In genomic region chr1:119004129-119004527, GRCh38 we compare ENCODE assay signal across 18 cellular contexts. TPM values are rescaled to one million over a fixed set of nuclear protein-coding genes. Genes with fewer than 3 reads are reported as not detected.
DNase-seq lines count a peak whose midpoint lies in the region; ATAC-seq and TF ChIP-seq lines count a peak whose summit lies in the region.
"Had no signal": no experiment of that assay in that cellular context is flagged by ENCODE, and none has a peak within 500 bp of the region (broad histone marks: within the 10 kb centered on the region; RNA-seq: fewer than 3 reads in every experiment).

No MANE protein-coding gene starts in this region.

- no peak overlapping the region for H3K9ac ChIP-seq in colonic mucosa (ENCODE audit: low read depth in 2 of 2, low read length in 2 of 2)
- H3K9ac ChIP-seq: BLaER1 treated with 17β-estradiol and CSF1 and Interleukin-3, amounts not matched to agents 10 nM and 100 nM; GM23248 had no signal

- no peaks in the 10 kb centered on the region for H3K9me3 ChIP-seq in vagina
- H3K9me3 ChIP-seq in colonic mucosa, result no peaks in the 10 kb centered on the region

- intact Hi-C loops in vagina (cut with DNase I) (no loop called here), dorsolateral prefrontal cortex (cut with DNase I) (loop anchor here in 1 of 2 donors (5.0 kb wide), 1 partner anchor 847 kb away; no protein-coding TSS in a partner anchor), colonic mucosa (cut with DNase I) (no loop called here)

- H3K9me3 Mint-ChIP-seq in neural crest cell, result no peaks in the 10 kb centered on the region

- H3K27ac ChIP-seq in vagina (no peak overlapping the region), dorsolateral prefrontal cortex (no peak overlapping the region), colonic mucosa (no peak overlapping the region)
- H3K27ac ChIP-seq: GM23248 had no signal

- TF ChIP-seq CTCF in GM10266 (IDR thresholded peaks at IDR 0.05; ENCODE audit: control insufficient read depth, insufficient read depth, low read depth, missing control alignments) (no peak), neural crest cell (conservative IDR thresholded peaks at IDR 0.05) (no peak), vagina (IDR thresholded peaks at IDR 0.05) (no peak), dorsolateral prefrontal cortex (IDR thresholded peaks at IDR 0.05 in 54 of 56, conservative IDR thresholded peaks at IDR 0.05 in 2 of 56; ENCODE audit: low read depth in 1 of 56, partially characterized antibody in 56 of 56) (no peak), colonic mucosa (IDR thresholded peaks at IDR 0.05) (no peak)

- H3K27ac Mint-ChIP-seq in neural crest cell (ENCODE audit: unreplicated experiment), result no peak overlapping the region
- H3K27ac Mint-ChIP-seq: B cell; CD8-positive, alpha-beta T cell; H9 had no signal

- H3K4me3 ChIP-seq in H7 (ENCODE audit: insufficient read depth, low read depth, low read length) (no peak overlapping the region), vagina (no peak overlapping the region), dorsolateral prefrontal cortex (no peak overlapping the region), colonic mucosa (no peak overlapping the region)
- H3K4me3 ChIP-seq: BLaER1 treated with 17β-estradiol and CSF1 and Interleukin-3, amounts not matched to agents 10 nM and 100 nM; GM12878; GM23248 had no signal

- DNase-seq in GM10266 (ENCODE audit: extremely low spot score), result peak; percentile 11
- peak; percentile 17 for DNase-seq in H7
- DNase-seq in neural crest cell (ENCODE audit: low read depth, low spot score), result no peak
- DNase-seq in vagina (ENCODE audit: extremely low spot score in 2 of 2), result peak; percentile 27 to 58
- no peak for DNase-seq in dorsolateral prefrontal cortex
- DNase-seq in colonic mucosa, result no peak
- DNase-seq: 8988T; Calu3; CD8-positive, alpha-beta T cell; DMS79 treated with DMSO at 0.1 percent for 48 hours; GF-D8; GM23248; H9; IMR-90 had no signal

- H3K27me3 Mint-ChIP-seq in neural crest cell (ENCODE audit: low read depth), result peaks cover 100% of the 10 kb centered on the region

- peak overlapping the region; percentile 0 for H3K4me3 Mint-ChIP-seq in neural crest cell
- H3K4me3 Mint-ChIP-seq: B cell; CD8-positive, alpha-beta T cell; H9 had no signal

- H3K27me3 ChIP-seq in H7 (ENCODE audit: control insufficient read depth, insufficient read depth, low read length) (peaks cover 97% of the 10 kb centered on the region), vagina (peaks cover 13% of the 10 kb centered on the region), dorsolateral prefrontal cortex (peaks cover 24 to 99% (median 96%) of the 10 kb centered on the region in 45 donors), colonic mucosa (peaks cover 78% of the 10 kb centered on the region)

- no peaks in the 10 kb centered on the region for H3K36me3 Mint-ChIP-seq in neural crest cell (ENCODE audit: low read depth)
- H3K36me3 Mint-ChIP-seq: CD8-positive, alpha-beta T cell had no signal

- H3K36me3 ChIP-seq in H7 (replicated peaks; ENCODE audit: control insufficient read depth, insufficient read depth, low read length) (no peaks in the 10 kb centered on the region), vagina (no peaks in the 10 kb centered on the region), colonic mucosa (no peaks in the 10 kb centered on the region)

- no peak for TF ChIP-seq POLR2A in vagina (IDR thresholded peaks at IDR 0.05)

- H3K4me1 Mint-ChIP-seq in neural crest cell, result peaks cover 28% of the 10 kb centered on the region

- H3K4me1 ChIP-seq in vagina (peaks cover 46% of the 10 kb centered on the region), colonic mucosa (peaks cover 6% of the 10 kb centered on the region)

- no peak for ATAC-seq in activated CD4-positive, CD25-positive, alpha-beta regulatory T cell treated with anti-CD3 and anti-CD28 coated beads, Interleukin-2, amount 50 U/mL, for 24 hours
- ATAC-seq: CD8-positive, alpha-beta T cell; GM12878 had no signal

RNA-seq across cellular contexts. Expression of gene TBX15, which starts 16.0 kb away (rescaled TPM):
- total RNA-seq in H7 (2014; rRNA removed; shearing (Covaris generic)), result 13.8 and 22.9 TPM in 2 replicates
- 3.2 and 3.4 TPM in 2 replicates for total RNA-seq in neural crest cell
- total RNA-seq in vagina, result 0.98 TPM
- 1 to 10 TPM in 74 of 120 experiments, under 1 TPM in 46; 0.32 to 5.7 (median 1.3) TPM for total RNA-seq in dorsolateral prefrontal cortex
- under 1 TPM in 1 of 2 donors, not detected in 1; 0.11 TPM for total RNA-seq in colonic mucosa
- total RNA-seq: Calu3, IMR-90 had no signal

Comparison
In these comparisons a context has a peak if more than half of its experiments do, and no peak if none do; other contexts are left out.
1. DNase-seq: peak in GM10266 (single experiment), H7 (single experiment) and vagina (2 of 2); none in neural crest cell (single experiment), dorsolateral prefrontal cortex (0 of 10) and colonic mucosa (single experiment).